Comparison of ENCODE assay signal across 19 cellular contexts in the genomic region with DNA sequence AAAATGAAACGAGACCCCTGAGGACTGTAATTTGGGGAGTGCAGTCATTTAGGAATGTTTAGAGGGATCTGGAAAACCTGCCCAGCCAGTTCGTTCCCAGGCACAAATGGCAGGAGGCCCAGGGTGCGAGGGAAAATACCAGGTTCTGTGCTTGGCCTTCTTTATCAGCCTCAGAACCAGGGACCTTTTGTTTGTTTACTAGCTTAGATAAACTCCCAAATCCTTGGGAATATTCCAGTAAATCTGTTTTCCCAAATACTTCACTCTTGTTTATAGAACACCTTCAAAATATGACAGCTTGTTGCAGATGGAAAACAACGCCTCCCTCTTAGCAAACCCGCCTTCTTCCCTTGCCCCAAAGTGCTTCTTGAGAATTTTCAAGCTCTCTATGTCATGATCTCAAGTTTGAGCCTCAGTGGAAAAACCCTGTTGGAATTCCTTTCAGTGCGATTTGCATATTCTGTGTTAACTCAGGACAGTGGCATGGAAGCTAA.
"Had no signal": no experiment of that assay in that cellular context is flagged by ENCODE, and none has a peak within 500 bp of the region (broad histone marks: within the 10 kb centered on the region; RNA-seq: fewer than 3 reads in every experiment).

No MANE protein-coding gene starts in this region.

- H3K9me3 ChIP-seq: body of pancreas, mucosa of descending colon, ovary, uterus had no signal

- H3K27me3 Mint-ChIP-seq: stimulated activated memory B cell treated with anti-CD40 and anti-IgM and Interleukin-4, amounts not matched to agents 10 μg/mL and 1 μg/mL and 100 μg/mL, for 72 hours had no signal

- H3K4me1 ChIP-seq: body of pancreas, uterus had no signal

- H3K36me3 ChIP-seq: ovary, uterus had no signal

- H3K9me3 Mint-ChIP-seq: stimulated activated memory B cell treated with anti-CD40 and anti-IgM and Interleukin-4, amounts not matched to agents 10 μg/mL and 1 μg/mL and 100 μg/mL, for 72 hours; T-helper 1 cell treated with Interleukin-12 subunit alpha and Interleukin-12 subunit beta and Interleukin-4 antibody, amounts not matched to agents 30 μg/mL and 1 μg/mL, for 36 hours had no signal

- H3K4me3 Mint-ChIP-seq: activated CD8-positive, alpha-beta T cell treated with anti-CD3 and anti-CD28 coated beads, Interleukin-2, amount 10 ng/mL, durations not matched to agents 7 days and 5 days; activated naive CD8-positive, alpha-beta T cell; immature natural killer cell; naive thymus-derived CD4-positive, alpha-beta T cell; stimulated activated memory B cell treated with anti-CD40 and anti-IgM and Interleukin-4, amounts not matched to agents 10 μg/mL and 1 μg/mL and 100 μg/mL, for 72 hours; T-helper 1 cell treated with Interleukin-12 subunit alpha and Interleukin-12 subunit beta and Interleukin-4 antibody, amounts not matched to agents 30 μg/mL and 1 μg/mL, for 36 hours had no signal

- H3K27ac ChIP-seq: body of pancreas, ovary, uterus had no signal

- H3K27me3 ChIP-seq: body of pancreas, ovary, uterus had no signal

- DNase-seq: activated CD4-positive, alpha-beta T cell treated with anti-CD3 and anti-CD28 coated beads for 48 hours; activated CD8-positive, alpha-beta memory T cell treated with anti-CD3 and anti-CD28 coated beads, Interleukin-2, amount 50 U/mL, for 4 hours; activated CD8-positive, alpha-beta T cell treated with anti-CD3 and anti-CD28 coated beads, Interleukin-2, amount 10 ng/mL, durations not matched to agents 7 days and 5 days; activated gamma-delta T cell; activated T-cell treated with anti-CD3 and anti-CD28 coated beads, Interleukin-2, amount 50 U/mL, for 48 hours; amniotic stem cell; body of pancreas; caudate nucleus; hypothalamus; immature natural killer cell; left cardiac atrium; naive thymus-derived CD4-positive, alpha-beta T cell; ovary; stimulated activated CD4-positive, alpha-beta T cell treated with anti-CD3 and anti-CD28 coated beads, Interleukin-12 subunit alpha, Interleukin-12 subunit beta, amount 100 ng/mL, for 4 hours; uterus had no signal

- H3K4me3 ChIP-seq: body of pancreas, mucosa of descending colon, ovary, uterus had no signal

- H3K27ac Mint-ChIP-seq: activated CD8-positive, alpha-beta T cell treated with anti-CD3 and anti-CD28 coated beads, Interleukin-2, amount 10 ng/mL, durations not matched to agents 7 days and 5 days; activated naive CD8-positive, alpha-beta T cell; immature natural killer cell; naive thymus-derived CD4-positive, alpha-beta T cell; stimulated activated memory B cell treated with anti-CD40 and anti-IgM and Interleukin-4, amounts not matched to agents 10 μg/mL and 1 μg/mL and 100 μg/mL, for 72 hours; T-helper 1 cell treated with Interleukin-12 subunit alpha and Interleukin-12 subunit beta and Interleukin-4 antibody, amounts not matched to agents 30 μg/mL and 1 μg/mL, for 36 hours had no signal

- H3K36me3 Mint-ChIP-seq: activated naive CD8-positive, alpha-beta T cell; immature natural killer cell; naive thymus-derived CD4-positive, alpha-beta T cell; stimulated activated memory B cell treated with anti-CD40 and anti-IgM and Interleukin-4, amounts not matched to agents 10 μg/mL and 1 μg/mL and 100 μg/mL, for 72 hours had no signal

- ATAC-seq: activated CD8-positive, alpha-beta T cell treated with anti-CD3 and anti-CD28 coated beads, Interleukin-2, amount 10 ng/mL, durations not matched to agents 7 days and 5 days; body of pancreas; left cardiac atrium; naive thymus-derived CD4-positive, alpha-beta T cell; stimulated activated memory B cell treated with anti-CD40 and anti-IgM and Interleukin-4, amounts not matched to agents 10 μg/mL and 1 μg/mL and 100 μg/mL, for 72 hours had no signal

- H3K4me1 Mint-ChIP-seq: immature natural killer cell; naive thymus-derived CD4-positive, alpha-beta T cell; stimulated activated memory B cell treated with anti-CD40 and anti-IgM and Interleukin-4, amounts not matched to agents 10 μg/mL and 1 μg/mL and 100 μg/mL, for 72 hours had no signal
